ENCODE assay signal across 17 cellular contexts in genomic region chr12:65306229-65306602, GRCh38. TPM values are rescaled to one million over a fixed set of nuclear protein-coding genes. Genes with fewer than 3 reads are reported as not detected.
DNase-seq lines count a peak whose midpoint lies in the region; ATAC-seq, FAIRE-seq and TF ChIP-seq lines count a peak whose summit lies in the region.
"Had no signal": no experiment of that assay in that cellular context is flagged by ENCODE, and none has a peak within 500 bp of the region (broad histone marks: within the 10 kb centered on the region; RNA-seq: fewer than 3 reads in every experiment).

No MANE protein-coding gene starts in this region.

- peak overlapping the region; percentile 45; the same call in 1 of the 2 replicates for H3K27ac ChIP-seq in SJSA1
- H3K27ac ChIP-seq in endothelial cell of umbilical vein (ENCODE audit: insufficient read depth, low read depth, low read length) = peak overlapping the region; percentile 96
- H3K27ac ChIP-seq in OCI-LY7 (ENCODE audit: low read depth, low read length, poor library complexity, severe bottlenecking) = no peak overlapping the region
- no peak overlapping the region for H3K27ac ChIP-seq in gastrocnemius medialis
- H3K27ac ChIP-seq: neural progenitor cell, upper lobe of left lung had no signal

- H3K9me3 ChIP-seq in SJSA1 (replicated peaks) = no peaks in the 10 kb centered on the region
- no peaks in the 10 kb centered on the region for H3K9me3 ChIP-seq in endothelial cell of umbilical vein (replicated peaks; ENCODE audit: control insufficient read depth, insufficient read depth, low read length)
- H3K9me3 ChIP-seq in OCI-LY7 (ENCODE audit: low read length) = no peaks in the 10 kb centered on the region
- no peaks in the 10 kb centered on the region for H3K9me3 ChIP-seq in gastrocnemius medialis
- H3K9me3 ChIP-seq in mucosa of descending colon = no peaks in the 10 kb centered on the region
- H3K9me3 ChIP-seq: right atrium auricular region, upper lobe of left lung had no signal

- H3K36me3 ChIP-seq in SJSA1 = peaks cover 8% of the 10 kb centered on the region; the same call in 1 of the 2 replicates
- no peaks in the 10 kb centered on the region for H3K36me3 ChIP-seq in endothelial cell of umbilical vein (ENCODE audit: control insufficient read depth in 2 of 2, extremely low read depth in 1 of 2, insufficient read depth in 2 of 2, low read length in 2 of 2)
- H3K36me3 ChIP-seq in OCI-LY7 (ENCODE audit: insufficient read depth, low read length) = no peaks in the 10 kb centered on the region
- H3K36me3 ChIP-seq in gastrocnemius medialis = no peaks in the 10 kb centered on the region
- H3K36me3 ChIP-seq in mucosa of descending colon (ENCODE audit: low read depth) = no peaks in the 10 kb centered on the region
- H3K36me3 ChIP-seq: neural progenitor cell, upper lobe of left lung had no signal

- in situ Hi-C loops in gastrocnemius medialis (cut with MboI; ENCODE audit: low sequenced_read_pairs in 4 of 4) = no loop called here

- H4K20me1 ChIP-seq in endothelial cell of umbilical vein (replicated peaks; ENCODE audit: control insufficient read depth, extremely low read depth, insufficient read depth, low read length) = no peaks in the 10 kb centered on the region
- H4K20me1 ChIP-seq in OCI-LY7 (ENCODE audit: insufficient read depth, low read length) = no peaks in the 10 kb centered on the region

- peaks cover 36% of the 10 kb centered on the region for H3K4me1 ChIP-seq in SJSA1 (replicated peaks)
- H3K4me1 ChIP-seq in endothelial cell of umbilical vein (ENCODE audit: control insufficient read depth, extremely low read depth, insufficient read depth, low read length) = peaks cover 46% of the 10 kb centered on the region
- H3K4me1 ChIP-seq in OCI-LY7 (ENCODE audit: insufficient read depth, low read length, poor library complexity, severe bottlenecking) = no peaks in the 10 kb centered on the region
- H3K4me1 ChIP-seq in gastrocnemius medialis = peaks cover 15 to 24% of the 10 kb centered on the region in 2 donors
- H3K4me1 ChIP-seq in mucosa of descending colon (ENCODE audit: low read depth) = no peaks in the 10 kb centered on the region

- BruUV-seq in endothelial cell of umbilical vein (replicated peaks; lab: Mats Ljungman, UMichigan) = no TSS peak
- BruUV-seq in OCI-LY7 (replicated peaks; lab: Mats Ljungman, UMichigan) = no TSS peak

- intact Hi-C loops in endothelial cell of umbilical vein (cut with micrococcal nuclease) (loop anchor here (1.0 to 5.0 kb wide), 8 partner anchors 125 to 801 kb away; no protein-coding TSS in a partner anchor), OCI-LY7 (cut with micrococcal nuclease; ENCODE audit: unreplicated experiment) (no loop called here), gastrocnemius medialis (cut with DNase I; ENCODE audit: low total_unique reads) (loop anchor here (5.0 kb wide), 1 partner anchor 781 kb away; no protein-coding TSS in a partner anchor), mucosa of descending colon (cut with DNase I, micrococcal nuclease) (no loop called here)

- DNase-seq in HCEC 1CT (peak; percentile 32), SJSA1 (ENCODE audit: low read depth in 1 of 2, low spot score in 2 of 2) (no peak), endothelial cell of umbilical vein (ENCODE audit: low read depth, low spot score) (no peak), mesothelial cell of epicardium (ENCODE audit: low spot score in 2 of 2, unreplicated experiment in 2 of 2) (no peak), OCI-LY7 (ENCODE audit: low spot score) (no peak), gastrocnemius medialis (no peak), mucosa of descending colon (no peak)
- DNase-seq: activated CD4-positive, alpha-beta T cell treated with anti-CD3 and anti-CD28 coated beads, Interleukin-2, amount 50 U/mL, for 4 hours; activated naive CD4-positive, alpha-beta T cell treated with anti-CD3 and anti-CD28 coated beads, Interleukin-2, amount 10 ng/mL, durations not matched to agents 7 days and 5 days; NCI-H1092; NCI-H187; NK-92 treated with Interleukin-12 subunit alpha and Interleukin-12 subunit beta, amount 100 ng/mL, for 24 hours; upper lobe of left lung had no signal

- H2AFZ ChIP-seq in endothelial cell of umbilical vein (ENCODE audit: low read depth, low read length) = no peak overlapping the region
- no peak overlapping the region for H2AFZ ChIP-seq in OCI-LY7 (ENCODE audit: low read length)
- H2AFZ ChIP-seq: neural progenitor cell had no signal

- H3K27me3 Mint-ChIP-seq in mesothelial cell of epicardium (ENCODE audit: low read depth) = no peaks in the 10 kb centered on the region

- dilution Hi-C loops in endothelial cell of umbilical vein (cut with MboI; ENCODE audit: extremely low pct_ligation_motif_present, low sequenced_read_pairs) = no loop called here

- peaks cover 59% of the 10 kb centered on the region for H3K4me1 Mint-ChIP-seq in mesothelial cell of epicardium
- H3K4me1 Mint-ChIP-seq: activated naive CD4-positive, alpha-beta T cell treated with anti-CD3 and anti-CD28 coated beads, Interleukin-2, amount 10 ng/mL, durations not matched to agents 7 days and 5 days had no signal

- POLR2A ChIA-PET in endothelial cell of umbilical vein (lab: Charles Lee) = no interaction called here
- POLR2A ChIA-PET in OCI-LY7 (lab: Charles Lee) = no interaction called here

- H3K4me2 ChIP-seq in endothelial cell of umbilical vein (ENCODE audit: insufficient read depth, low read length) (peak overlapping the region; percentile 95), OCI-LY7 (ENCODE audit: low read length) (no peak overlapping the region)
- H3K4me2 ChIP-seq: neural progenitor cell had no signal

- ATAC-seq in gastrocnemius medialis (no peak), mucosa of descending colon (no peak)

- TF ChIP-seq POLR2A in endothelial cell of umbilical vein (IDR thresholded peaks at IDR 0.05; ENCODE audit: low read depth, low read length) = no peak
- TF ChIP-seq POLR2A in gastrocnemius medialis (IDR thresholded peaks at IDR 0.05) = no peak

- peak overlapping the region; percentile 94 for H3K27ac Mint-ChIP-seq in mesothelial cell of epicardium
- H3K27ac Mint-ChIP-seq: activated naive CD4-positive, alpha-beta T cell treated with anti-CD3 and anti-CD28 coated beads, Interleukin-2, amount 10 ng/mL, durations not matched to agents 7 days and 5 days; activated T-helper 1 cell treated with anti-CD3 and anti-CD28 coated beads, Interleukin-12 subunit alpha, Interleukin-12 subunit beta, Interleukin-2, Interleukin-4 antibody, amounts not matched to agents 30 ng/mL and 10 ng/mL and 1 ng/mL, durations not matched to agents 14 hours and 24 hours and 36 hours; neural progenitor cell had no signal

- no peaks in the 10 kb centered on the region for H3K27me3 ChIP-seq in SJSA1 (replicated peaks)
- no peaks in the 10 kb centered on the region for H3K27me3 ChIP-seq in endothelial cell of umbilical vein (ENCODE audit: control insufficient read depth in 2 of 2, insufficient read depth in 2 of 2, low read length in 2 of 2)
- no peaks in the 10 kb centered on the region for H3K27me3 ChIP-seq in gastrocnemius medialis
- H3K27me3 ChIP-seq: neural progenitor cell, right atrium auricular region, upper lobe of left lung had no signal

- peak overlapping the region; percentile 86 for H3K9ac ChIP-seq in endothelial cell of umbilical vein (replicated peaks; ENCODE audit: extremely low read depth, insufficient read depth, low read length)
- H3K9ac ChIP-seq: neural progenitor cell had no signal

- no peak overlapping the region for H3K4me3 Mint-ChIP-seq in mesothelial cell of epicardium
- H3K4me3 Mint-ChIP-seq: activated naive CD4-positive, alpha-beta T cell treated with anti-CD3 and anti-CD28 coated beads, Interleukin-2, amount 10 ng/mL, durations not matched to agents 7 days and 5 days; activated T-helper 1 cell treated with anti-CD3 and anti-CD28 coated beads, Interleukin-12 subunit alpha, Interleukin-12 subunit beta, Interleukin-2, Interleukin-4 antibody, amounts not matched to agents 30 ng/mL and 10 ng/mL and 1 ng/mL, durations not matched to agents 14 hours and 24 hours and 36 hours; neural progenitor cell had no signal

- FAIRE-seq in endothelial cell of umbilical vein (lab: Jason Lieb, UNC) = no peak

- H3K79me2 ChIP-seq in endothelial cell of umbilical vein (ENCODE audit: control insufficient read depth, insufficient read depth, low read length) (peaks cover 40% of the 10 kb centered on the region), OCI-LY7 (ENCODE audit: insufficient read depth, low read depth, low read length) (no peaks in the 10 kb centered on the region)

- no peaks in the 10 kb centered on the region for H3K9me1 ChIP-seq in endothelial cell of umbilical vein (replicated peaks; ENCODE audit: control insufficient read depth, extremely low read depth, insufficient read depth, low read length)

- CTCF ChIA-PET in endothelial cell of umbilical vein (lab: Charles Lee) = interaction anchor here (0.9 to 2.0 kb wide), 29 partner anchors 12 to 814 kb away, joined by 3 to 10 read pairs (median 3); no protein-coding TSS in a partner anchor
- CTCF ChIA-PET in OCI-LY7 (lab: Charles Lee; ENCODE audit: unreplicated experiment) = no interaction called here

- TF ChIP-seq CTCF in endothelial cell of umbilical vein (IDR thresholded peaks at IDR 0.05; ENCODE audit: extremely low read depth in 1 of 2, insufficient read depth in 1 of 2, low read depth in 1 of 2, low read length in 2 of 2) (no peak), mesothelial cell of epicardium (IDR thresholded peaks at IDR 0.05; ENCODE audit: unreplicated experiment) (no peak), OCI-LY7 (conservative IDR thresholded peaks at IDR 0.05; ENCODE audit: low read length) (no peak), gastrocnemius medialis (IDR thresholded peaks at IDR 0.05 in 4 of 5, conservative IDR thresholded peaks at IDR 0.05 in 1 of 5) (no peak), mucosa of descending colon (IDR thresholded peaks at IDR 0.05) (no peak)

- H3K4me3 ChIP-seq in SJSA1 = no peak overlapping the region
- H3K4me3 ChIP-seq in endothelial cell of umbilical vein (replicated peaks in 1 of 3; ENCODE audit: insufficient read depth in 1 of 3, low read depth in 1 of 3, low read length in 3 of 3) = no peak overlapping the region
- no peak overlapping the region for H3K4me3 ChIP-seq in OCI-LY7 (ENCODE audit: low read depth, low read length, poor library complexity, severe bottlenecking)
- no peak overlapping the region for H3K4me3 ChIP-seq in gastrocnemius medialis
- no peak overlapping the region for H3K4me3 ChIP-seq in mucosa of descending colon
- H3K4me3 ChIP-seq: lung, neural progenitor cell, right atrium auricular region, upper lobe of left lung had no signal

- H3K36me3 Mint-ChIP-seq in mesothelial cell of epicardium = no peaks in the 10 kb centered on the region
- H3K36me3 Mint-ChIP-seq: activated naive CD4-positive, alpha-beta T cell treated with anti-CD3 and anti-CD28 coated beads, Interleukin-2, amount 10 ng/mL, durations not matched to agents 7 days and 5 days had no signal

- no peaks in the 10 kb centered on the region for H3K9me3 Mint-ChIP-seq in mesothelial cell of epicardium
- H3K9me3 Mint-ChIP-seq: activated naive CD4-positive, alpha-beta T cell treated with anti-CD3 and anti-CD28 coated beads, Interleukin-2, amount 10 ng/mL, durations not matched to agents 7 days and 5 days; activated T-helper 1 cell treated with anti-CD3 and anti-CD28 coated beads, Interleukin-12 subunit alpha, Interleukin-12 subunit beta, Interleukin-2, Interleukin-4 antibody, amounts not matched to agents 30 ng/mL and 10 ng/mL and 1 ng/mL, durations not matched to agents 14 hours and 24 hours and 36 hours had no signal

- H3K9me2 ChIP-seq in OCI-LY7 (ENCODE audit: insufficient read depth, low read length) = no peaks in the 10 kb centered on the region

RNA-seq across cellular contexts. Expression of gene MSRB3, which starts 27.7 kb away (rescaled TPM):
- total RNA-seq in SJSA1 (2014; rRNA removed; shearing (Covaris generic)) = 47.2 and 55.9 TPM in 2 replicates
- 59.3 and 63.7 TPM in 2 replicates for total RNA-seq in endothelial cell of umbilical vein
- polyA plus RNA-seq in endothelial cell of umbilical vein = 17.4 and 20.0 TPM in 2 replicates
- polyA plus RNA-seq in endothelial cell of umbilical vein (2011; cell fraction: cytosol; rRNA removed) = 25.0 and 28.7 TPM in 2 replicates
- polyA plus RNA-seq in endothelial cell of umbilical vein (2011; cell fraction: nucleus; rRNA removed) = 31.3 and 37.3 TPM in 2 replicates
- 37.8 and 47.1 TPM in 2 replicates for polyA plus RNA-seq in endothelial cell of umbilical vein (2012)
- 81.3 and 93.1 TPM in 2 replicates for polyA minus RNA-seq in endothelial cell of umbilical vein
- 5.6 TPM for polyA minus RNA-seq in endothelial cell of umbilical vein (2011; cell fraction: cytosol; rRNA and poly(A)+ RNA removed)
- 125 and 160 TPM in 2 replicates for polyA minus RNA-seq in endothelial cell of umbilical vein (2011; cell fraction: nucleus; rRNA and poly(A)+ RNA removed)
- total RNA-seq in mesothelial cell of epicardium = 19.9 to 20.4 TPM (median 19.9 TPM) in 3 replicates
- not detected in 2 replicates for total RNA-seq in OCI-LY7 (2014; rRNA removed; shearing (Covaris generic))
- not detected in 2 replicates for total RNA-seq in OCI-LY7 (2022)
- total RNA-seq in gastrocnemius medialis = 10 to 100 TPM; 29.0 to 59.0 (median 47.3) TPM
- total RNA-seq in mucosa of descending colon = 100 to 1,000 TPM in 1 of 3 donors, 10 to 100 TPM in 1, 1 to 10 TPM in 1; 8.1 to 154 (median 18.3) TPM
- total RNA-seq: activated T-helper 1 cell treated with anti-CD3 and anti-CD28 coated beads, Interleukin-12 subunit alpha, Interleukin-12 subunit beta, Interleukin-2, Interleukin-4 antibody, amounts not matched to agents 30 ng/mL and 10 ng/mL and 1 ng/mL, durations not matched to agents 14 hours and 24 hours and 36 hours had no signal

Comparison
In these comparisons a context has a peak if more than half of its experiments do, and no peak if none do; other contexts are left out.
1. H3K27ac ChIP-seq: peak in SJSA1 (single experiment) and endothelial cell of umbilical vein (single experiment); none in OCI-LY7 (single experiment) and gastrocnemius medialis (0 of 4).
2. RNA of gene MSRB3, which starts 27.7 kb away (total RNA-seq): 59.3 to 63.7 TPM in endothelial cell of umbilical vein, 47.2 to 55.9 TPM in SJSA1, 29.0 to 59.0 TPM in gastrocnemius medialis, 19.9 to 20.4 TPM in mesothelial cell of epicardium and 8.1 to 154 TPM in mucosa of descending colon; not detected in OCI-LY7; every median in the first group is over 4 times any median in the second.
3. intact Hi-C loops: an anchor here in endothelial cell of umbilical vein (1.0 to 5.0 kb wide) and gastrocnemius medialis (5.0 kb wide); none called in OCI-LY7 and mucosa of descending colon.